In genomic region chr2:112155331-112156151, GRCh38 we compare ENCODE assay signal across 10 cellular contexts. TPM values are rescaled to one million over a fixed set of nuclear protein-coding genes. Genes with fewer than 3 reads are reported as not detected.
DNase-seq lines count a peak whose midpoint lies in the region; ATAC-seq and TF ChIP-seq lines count a peak whose summit lies in the region.
"Had no signal": no experiment of that assay in that cellular context is flagged by ENCODE, and none has a peak within 500 bp of the region (broad histone marks: within the 10 kb centered on the region; RNA-seq: fewer than 3 reads in every experiment).

No MANE protein-coding gene starts in this region.

- peaks cover 15 to 17% of the 10 kb centered on the region in 2 donors for H3K4me1 Mint-ChIP-seq in effector memory CD8-positive, alpha-beta T cell (ENCODE audit: low read depth in 2 of 2)
- peaks cover 7% of the 10 kb centered on the region for H3K4me1 Mint-ChIP-seq in WTC11

- H3K27ac Mint-ChIP-seq in effector memory CD8-positive, alpha-beta T cell = peak overlapping the region; percentile 77
- H3K27ac Mint-ChIP-seq in WTC11 = no peak overlapping the region

- H3K36me3 Mint-ChIP-seq in effector memory CD8-positive, alpha-beta T cell (ENCODE audit: insufficient read depth) = peaks cover 2% of the 10 kb centered on the region
- H3K36me3 Mint-ChIP-seq in WTC11 = no peaks in the 10 kb centered on the region

- TF ChIP-seq CTCF in WTC11 (IDR thresholded peaks at IDR 0.05) = no peak

- H3K27me3 Mint-ChIP-seq in effector memory CD8-positive, alpha-beta T cell = no peaks in the 10 kb centered on the region
- H3K27me3 Mint-ChIP-seq in WTC11 (ENCODE audit: low read depth) = no peaks in the 10 kb centered on the region

- peak overlapping the region; percentile 73 to 77 for H3K4me3 Mint-ChIP-seq in effector memory CD8-positive, alpha-beta T cell
- H3K4me3 Mint-ChIP-seq in WTC11 = no peak overlapping the region

- H3K9me3 Mint-ChIP-seq in effector memory CD8-positive, alpha-beta T cell = no peaks in the 10 kb centered on the region
- no peaks in the 10 kb centered on the region for H3K9me3 Mint-ChIP-seq in WTC11

- peak; percentile 85 for DNase-seq in Jurkat, Clone E6-1 (ENCODE audit: low read depth, low spot score)
- DNase-seq in activated CD4-positive, alpha-beta T cell treated with anti-CD3 and anti-CD28 coated beads for 4 hours = peak; percentile 26 to 34
- DNase-seq in effector memory CD8-positive, alpha-beta T cell = no peak
- DNase-seq in stimulated activated CD4-positive, alpha-beta T cell treated with anti-CD3 and anti-CD28 coated beads, Interleukin-1b, Interleukin-23, amount 100 ng/mL, for 48 hours = peak; percentile 36
- no peak for DNase-seq in SW480 (ENCODE audit: low spot score)
- no peak for DNase-seq in WTC11 (ENCODE audit: low spot score)
- no peak for DNase-seq in ecto neural progenitor cell (ENCODE audit: low spot score)
- no peak for DNase-seq in HUDEP-2 (lab: John Stamatoyannopoulos, UW; ENCODE audit: unreplicated experiment in 76 of 76)
- DNase-seq: amygdala, heart right ventricle had no signal

- POLR2A ChIA-PET in WTC11 (lab: Charles Lee) = no interaction called here

- H3K4me3 ChIP-seq in Jurkat, Clone E6-1 (ENCODE audit: low read length) = peak overlapping the region; percentile 39
- H3K4me3 ChIP-seq: heart right ventricle had no signal

- peak; percentile 59 for ATAC-seq in effector memory CD8-positive, alpha-beta T cell (replicated peaks)
- no peak for ATAC-seq in WTC11
- ATAC-seq: heart right ventricle had no signal

- CTCF ChIA-PET in WTC11 (lab: Charles Lee) = no interaction called here

TF ChIP-seq in WTC11, 78 proteins besides CTCF, POLR2A, EP300 and RAD21:
- TF ChIP-seq ZNF512 (CRISPR knock-in tag; IDR thresholded peaks at IDR 0.05; ENCODE audit: borderline replicate concordance) = no peak
- TF ChIP-seq RELA (CRISPR knock-in tag; IDR thresholded peaks at IDR 0.05; ENCODE audit: borderline replicate concordance) = no peak
- no peak for TF ChIP-seq ZNF396 (CRISPR knock-in tag; IDR thresholded peaks at IDR 0.05; ENCODE audit: borderline replicate concordance)
- no peak for TF ChIP-seq TP53 (CRISPR knock-in tag; IDR thresholded peaks at IDR 0.05)
- no peak for TF ChIP-seq FOXJ3 (CRISPR knock-in tag; IDR thresholded peaks at IDR 0.05; ENCODE audit: borderline replicate concordance)
- no peak for TF ChIP-seq NFE2L1 (CRISPR knock-in tag; IDR thresholded peaks at IDR 0.05)
- no peak for TF ChIP-seq CREB1 (CRISPR knock-in tag; IDR thresholded peaks at IDR 0.05)
- TF ChIP-seq E2F5 (CRISPR knock-in tag; IDR thresholded peaks at IDR 0.05) = no peak
- TF ChIP-seq, protein P1, sequence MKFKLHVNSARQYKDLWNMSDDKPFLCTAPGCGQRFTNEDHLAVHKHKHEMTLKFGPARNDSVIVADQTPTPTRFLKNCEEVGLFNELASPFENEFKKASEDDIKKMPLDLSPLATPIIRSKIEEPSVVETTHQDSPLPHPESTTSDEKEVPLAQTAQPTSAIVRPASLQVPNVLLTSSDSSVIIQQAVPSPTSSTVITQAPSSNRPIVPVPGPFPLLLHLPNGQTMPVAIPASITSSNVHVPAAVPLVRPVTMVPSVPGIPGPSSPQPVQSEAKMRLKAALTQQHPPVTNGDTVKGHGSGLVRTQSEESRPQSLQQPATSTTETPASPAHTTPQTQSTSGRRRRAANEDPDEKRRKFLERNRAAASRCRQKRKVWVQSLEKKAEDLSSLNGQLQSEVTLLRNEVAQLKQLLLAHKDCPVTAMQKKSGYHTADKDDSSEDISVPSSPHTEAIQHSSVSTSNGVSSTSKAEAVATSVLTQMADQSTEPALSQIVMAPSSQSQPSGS (CRISPR knock-in tag; IDR thresholded peaks at IDR 0.05; ENCODE audit: borderline replicate concordance, low read depth) = no peak
- TF ChIP-seq SMAD3 (CRISPR knock-in tag; IDR thresholded peaks at IDR 0.05; ENCODE audit: borderline replicate concordance) = no peak
- no peak for TF ChIP-seq GABPB1 (CRISPR knock-in tag; IDR thresholded peaks at IDR 0.05)
- no peak for TF ChIP-seq ZNF423 (CRISPR knock-in tag; IDR thresholded peaks at IDR 0.05)
- TF ChIP-seq ZNF232 (CRISPR knock-in tag; IDR thresholded peaks at IDR 0.05) = no peak
- no peak for TF ChIP-seq PRRX2 (CRISPR knock-in tag; IDR thresholded peaks at IDR 0.05)
- no peak for TF ChIP-seq GRHL2 (CRISPR knock-in tag; IDR thresholded peaks at IDR 0.05; ENCODE audit: insufficient replicate concordance, severe bottlenecking)
- no peak for TF ChIP-seq E2F1 (CRISPR knock-in tag; IDR thresholded peaks at IDR 0.05)
- TF ChIP-seq FOXK1 (CRISPR knock-in tag; IDR thresholded peaks at IDR 0.05) = no peak
- TF ChIP-seq ZNF671 (CRISPR knock-in tag; IDR thresholded peaks at IDR 0.05) = no peak

RNA-seq across cellular contexts. Expression of gene FBLN7, which starts 17.4 kb away (rescaled TPM):
- 1.4 TPM for polyA plus RNA-seq in Jurkat, Clone E6-1 (2012; ENCODE audit: insufficient read depth, insufficient read length)
- total RNA-seq in WTC11 (2021) = 0.55 to 0.96 TPM (median 0.80 TPM) in 3 replicates

Comparison
In these comparisons a context has a peak if more than half of its experiments do, and no peak if none do; other contexts are left out.
1. DNase-seq: peak in Jurkat, Clone E6-1 (single experiment), activated CD4-positive, alpha-beta T cell treated with anti-CD3 and anti-CD28 coated beads for 4 hours (2 of 2) and stimulated activated CD4-positive, alpha-beta T cell treated with anti-CD3 and anti-CD28 coated beads, Interleukin-1b, Interleukin-23, amount 100 ng/mL, for 48 hours (single experiment); none in effector memory CD8-positive, alpha-beta T cell (0 of 3), SW480 (single experiment), WTC11 (single experiment), ecto neural progenitor cell (single experiment) and HUDEP-2 (0 of 76).